14 cellular contexts compared by ENCODE assay signal in the genomic region with DNA sequence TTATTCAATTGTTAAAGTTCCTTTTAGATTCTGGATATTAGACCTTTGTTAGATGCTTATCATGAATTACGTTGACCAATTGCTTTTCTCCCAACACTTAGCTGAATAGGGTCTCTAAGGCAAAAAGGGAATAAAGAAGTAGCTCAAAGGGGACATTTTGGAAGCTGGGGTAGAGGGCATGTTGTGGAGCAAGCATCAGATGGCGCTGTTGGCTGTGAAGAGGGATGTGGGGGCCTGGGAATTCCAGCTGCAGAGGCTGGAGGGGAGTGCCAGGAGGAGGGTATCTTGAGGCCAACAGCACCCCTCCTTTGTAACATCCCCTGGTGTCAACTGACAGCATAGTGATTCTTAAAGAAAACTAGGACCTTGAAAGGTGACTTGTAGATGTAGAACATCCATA.
A peak's percentile ranks its signal among the peaks of the same experiment; 100 is the strongest.
DNase-seq lines count a peak whose midpoint lies in the region; ATAC-seq and TF ChIP-seq lines count a peak whose summit lies in the region.
"Had no signal": no experiment of that assay in that cellular context is flagged by ENCODE, and none has a peak within 500 bp of the region (broad histone marks: within the 10 kb centered on the region; RNA-seq: fewer than 3 reads in every experiment).

No MANE protein-coding gene starts in this region.

- H3K36me3 ChIP-seq in neural cell (ENCODE audit: insufficient read depth, low read length) = no peaks in the 10 kb centered on the region

- H2AFZ ChIP-seq in neural cell (ENCODE audit: low read depth, low read length) = no peak overlapping the region

- H3K27me3 Mint-ChIP-seq in WTC11 (ENCODE audit: low read depth) = no peaks in the 10 kb centered on the region
- no peaks in the 10 kb centered on the region for H3K27me3 Mint-ChIP-seq in activated CD8-positive, alpha-beta T cell treated with anti-CD3 and anti-CD28 coated beads, Interleukin-2, amount 10 ng/mL, durations not matched to agents 7 days and 5 days (ENCODE audit: low read depth)

- H4K20me1 ChIP-seq in neural cell (ENCODE audit: insufficient read depth) = no peaks in the 10 kb centered on the region

- no peak overlapping the region for H3K27ac Mint-ChIP-seq in WTC11
- no peak overlapping the region for H3K27ac Mint-ChIP-seq in activated CD8-positive, alpha-beta T cell treated with anti-CD3 and anti-CD28 coated beads, Interleukin-2, amount 10 ng/mL, durations not matched to agents 7 days and 5 days
- H3K27ac Mint-ChIP-seq: CD14-positive monocyte; CD8-positive, alpha-beta T cell had no signal

- H3K4me1 Mint-ChIP-seq in WTC11 = no peaks in the 10 kb centered on the region
- no peaks in the 10 kb centered on the region for H3K4me1 Mint-ChIP-seq in activated CD8-positive, alpha-beta T cell treated with anti-CD3 and anti-CD28 coated beads, Interleukin-2, amount 10 ng/mL, durations not matched to agents 7 days and 5 days (ENCODE audit: low read depth)
- H3K4me1 Mint-ChIP-seq: CD14-positive monocyte had no signal

- TF ChIP-seq RAD21 in neural cell (conservative IDR thresholded peaks at IDR 0.05) = peak; percentile 26

- POLR2A ChIA-PET in WTC11 (lab: Charles Lee) = no interaction called here
- POLR2A ChIA-PET in activated CD8-positive, alpha-beta T cell treated with anti-CD3 and anti-CD28 coated beads, Interleukin-2, amount 10 ng/mL, durations not matched to agents 7 days and 5 days (lab: Charles Lee) = no interaction called here

- no peak overlapping the region for H3K4me2 ChIP-seq in neural cell (ENCODE audit: low read length)
- H3K4me2 ChIP-seq: A549 had no signal

- CTCF ChIA-PET in WTC11 (lab: Charles Lee) = interaction anchor here (1.1 kb wide), 1 partner anchor 201 kb away, joined by 3 read pairs; no protein-coding TSS in a partner anchor
- CTCF ChIA-PET in activated CD8-positive, alpha-beta T cell treated with anti-CD3 and anti-CD28 coated beads, Interleukin-2, amount 10 ng/mL, durations not matched to agents 7 days and 5 days (lab: Charles Lee) = no interaction called here

- peaks cover 10% of the 10 kb centered on the region; the same call in 1 of the 2 replicates for H3K9me3 Mint-ChIP-seq in WTC11
- peaks cover 9% of the 10 kb centered on the region for H3K9me3 Mint-ChIP-seq in activated CD8-positive, alpha-beta T cell treated with anti-CD3 and anti-CD28 coated beads, Interleukin-2, amount 10 ng/mL, durations not matched to agents 7 days and 5 days (ENCODE audit: insufficient read depth)

- H3K9ac ChIP-seq in neural cell (ENCODE audit: low read length) = peak overlapping the region; percentile 7

- H3K27ac ChIP-seq in neural cell (ENCODE audit: low read length) = peak overlapping the region; percentile 72
- H3K27ac ChIP-seq: A549 had no signal

- no peaks in the 10 kb centered on the region for H3K27me3 ChIP-seq in neural cell (ENCODE audit: insufficient read depth, low read depth, low read length)

- H3F3A ChIP-seq in neural cell (ENCODE audit: insufficient read depth, low read length, poor library complexity, severe bottlenecking) = no peaks in the 10 kb centered on the region

- no peaks in the 10 kb centered on the region for H3K9me2 ChIP-seq in neural cell (ENCODE audit: insufficient read depth, low read length)

- no peaks in the 10 kb centered on the region for H3K9me3 ChIP-seq in neural cell (ENCODE audit: low read length)
- H3K9me3 ChIP-seq: A549 had no signal

- ATAC-seq in WTC11 (no peak), HG02870 (IDR thresholded peaks at IDR 0.05; ENCODE audit: unreplicated experiment) (no peak)
- no peak for ATAC-seq in activated CD8-positive, alpha-beta T cell treated with anti-CD3 and anti-CD28 coated beads, Interleukin-2, amount 10 ng/mL, durations not matched to agents 7 days and 5 days
- ATAC-seq in activated CD4-positive, CD25-positive, alpha-beta regulatory T cell treated with anti-CD3 and anti-CD28 coated beads, Interleukin-2, amount 50 U/mL, for 24 hours = no peak
- ATAC-seq: A549; CD8-positive, alpha-beta T cell had no signal

- DNase-seq in NCI-H69 (lab: John Stamatoyannopoulos, UW) (peak; percentile 55), WTC11 (ENCODE audit: low spot score) (peak; percentile 22), NCI-H187 (lab: John Stamatoyannopoulos, UW) (no peak)
- no peak for DNase-seq in activated CD8-positive, alpha-beta T cell treated with anti-CD3 and anti-CD28 coated beads, Interleukin-2, amount 10 ng/mL, durations not matched to agents 7 days and 5 days
- DNase-seq: CD8-positive, alpha-beta T cell; COR-L47; DND-41; GF-D8; IMR-90 had no signal

- TF ChIP-seq CTCF in WTC11 (IDR thresholded peaks at IDR 0.05) = no peak
- TF ChIP-seq CTCF in neural cell (IDR thresholded peaks at IDR 0.05; ENCODE audit: poor library complexity, severe bottlenecking) = peak; percentile 38

- no peak overlapping the region for H3K4me3 Mint-ChIP-seq in WTC11
- H3K4me3 Mint-ChIP-seq in activated CD8-positive, alpha-beta T cell treated with anti-CD3 and anti-CD28 coated beads, Interleukin-2, amount 10 ng/mL, durations not matched to agents 7 days and 5 days = no peak overlapping the region
- H3K4me3 Mint-ChIP-seq: CD14-positive monocyte; CD8-positive, alpha-beta T cell had no signal

- no peaks in the 10 kb centered on the region for H3K79me2 ChIP-seq in neural cell (replicated peaks; ENCODE audit: insufficient read depth, low read length)

- peaks cover 3% of the 10 kb centered on the region; the same call in 1 of the 2 replicates for H3K36me3 Mint-ChIP-seq in WTC11
- H3K36me3 Mint-ChIP-seq in activated CD8-positive, alpha-beta T cell treated with anti-CD3 and anti-CD28 coated beads, Interleukin-2, amount 10 ng/mL, durations not matched to agents 7 days and 5 days (ENCODE audit: low read depth) = no peaks in the 10 kb centered on the region
- H3K36me3 Mint-ChIP-seq: CD14-positive monocyte; CD8-positive, alpha-beta T cell had no signal

- H3K4me3 ChIP-seq in neural cell (ENCODE audit: low read length) = peak overlapping the region; percentile 34
- H3K4me3 ChIP-seq: A549 had no signal

- TF ChIP-seq EP300 in neural cell (conservative IDR thresholded peaks at IDR 0.05; ENCODE audit: poor library complexity, severe bottlenecking) = no peak

TF ChIP-seq in WTC11, 78 proteins besides CTCF, POLR2A, EP300 and RAD21:
- no peak for TF ChIP-seq NFYB (CRISPR knock-in tag; conservative IDR thresholded peaks at IDR 0.05; ENCODE audit: low read depth)

TF ChIP-seq in neural cell, 6 proteins besides CTCF, POLR2A, EP300 and RAD21:
- TF ChIP-seq TAF1 (IDR thresholded peaks at IDR 0.05; ENCODE audit: low read depth) = no peak
- TF ChIP-seq SMC3 (conservative IDR thresholded peaks at IDR 0.05; ENCODE audit: poor library complexity) = peak; percentile 2

Comparison
In these comparisons a context has a peak if more than half of its experiments do, and no peak if none do; other contexts are left out.
1. DNase-seq: peak in NCI-H69 (single experiment) and WTC11 (single experiment); none in activated CD8-positive, alpha-beta T cell treated with anti-CD3 and anti-CD28 coated beads, Interleukin-2, amount 10 ng/mL, durations not matched to agents 7 days and 5 days (single experiment) and NCI-H187 (0 of 2).